In genomic region chr17:55704412-55704811, GRCh38 we compare ENCODE assay signal across 29 cellular contexts. TPM values are rescaled to one million over a fixed set of nuclear protein-coding genes. Genes with fewer than 3 reads are reported as not detected.
DNase-seq lines count a peak whose midpoint lies in the region; TF ChIP-seq lines count a peak whose summit lies in the region.
"Had no signal": no experiment of that assay in that cellular context is flagged by ENCODE, and none has a peak within 500 bp of the region (broad histone marks: within the 10 kb centered on the region; RNA-seq: fewer than 3 reads in every experiment).

No MANE protein-coding gene starts in this region.

- H3K4me3 ChIP-seq in epithelial cell of esophagus (ENCODE audit: low read length) (no peak overlapping the region), stomach smooth muscle (ENCODE audit: low read length in 2 of 2) (no peak overlapping the region), transverse colon (no peak overlapping the region)
- H3K4me3 ChIP-seq: body of pancreas, GM23248, SJSA1, tibial nerve had no signal

- 44 to 75% methylated on average over 1 of the region's 1 CpG for WGBS in transverse colon (ENCODE audit: low coverage in 1 of 2), 2 donors

- intact Hi-C loops in transverse colon (cut with DNase I; ENCODE audit: low total_unique reads), result no loop called here

- H3K36me3 ChIP-seq in stomach smooth muscle (ENCODE audit: control insufficient read depth in 2 of 2, insufficient read depth in 2 of 2, low read length in 2 of 2) (no peaks in the 10 kb centered on the region), transverse colon (no peaks in the 10 kb centered on the region)
- H3K36me3 ChIP-seq: SJSA1, tibial nerve had no signal

- DNase-seq in NCI-H510A treated with DMSO at 0.1 percent for 48 hours (lab: John Stamatoyannopoulos, UW), result peak; percentile 43
- no peak for DNase-seq in NCI-H510A (lab: John Stamatoyannopoulos, UW)
- peak; percentile 46 for DNase-seq in NOMO-1 treated with dmso at 0.1 percent for 144 hours (lab: John Stamatoyannopoulos, UW; ENCODE audit: unreplicated experiment)
- DNase-seq in epithelial cell of esophagus (ENCODE audit: low read depth), result peak; percentile 81
- no peak for DNase-seq in KBM-7
- no peak for DNase-seq in transverse colon
- DNase-seq in cerebellum (ENCODE audit: low spot score), result no peak
- DNase-seq: activated B cell treated with CpG ODN at 0.5 μM for 24 hours; activated CD4-positive, alpha-beta T cell treated with anti-CD3 and anti-CD28 coated beads, Interleukin-2, amount 50 U/mL, for 1 hour; activated naive CD4-positive, alpha-beta T cell treated with Interleukin-2 at 50 U/mL for 16 hours; activated T-cell treated with anti-CD3 and anti-CD28 coated beads, Interleukin-2, amount 50 U/mL, for 48 hours; body of pancreas; cerebellar nuclear complex; DMS79; GM23248; hippocampal formation; left cardiac atrium; NCI-H1930; NCI-H2171 treated with DMSO at 0.1 percent for 48 hours; NCI-H526; nephron progenitor cell; NK-92 treated with Interleukin-12 subunit alpha and Interleukin-12 subunit beta, amount 100 ng/mL, for 24 hours; stimulated activated CD4-positive, alpha-beta T cell treated with anti-CD3 and anti-CD28 coated beads, Interleukin-4, amount 100 ng/mL, for 24 hours had no signal

- H3K9me3 ChIP-seq in stomach smooth muscle (ENCODE audit: control insufficient read depth in 2 of 2, low read length in 2 of 2) (no peaks in the 10 kb centered on the region), transverse colon (no peaks in the 10 kb centered on the region)
- H3K9me3 ChIP-seq: body of pancreas, tibial nerve had no signal

- H3K9ac ChIP-seq in stomach smooth muscle (ENCODE audit: low read length in 2 of 2), result no peak overlapping the region
- H3K9ac ChIP-seq: GM23248 had no signal

- no peak for TF ChIP-seq CTCF in epithelial cell of esophagus (IDR thresholded peaks at IDR 0.05; ENCODE audit: insufficient read depth, low read depth, low read length, missing control alignments)
- TF ChIP-seq CTCF in transverse colon (IDR thresholded peaks at IDR 0.05), result no peak

- no peaks in the 10 kb centered on the region for H3K27me3 ChIP-seq in stomach smooth muscle (ENCODE audit: control insufficient read depth in 1 of 2, insufficient read depth in 2 of 2, low read length in 2 of 2)
- H3K27me3 ChIP-seq in transverse colon, result no peaks in the 10 kb centered on the region
- H3K27me3 ChIP-seq: body of pancreas, SJSA1, tibial nerve had no signal

- in situ Hi-C loops in KBM-7 (cut with MboI; ENCODE audit: low pct_unique_long_range_greater_than_20kb, low sequenced_read_pairs), result no loop called here
- in situ Hi-C loops in transverse colon (cut with MboI; ENCODE audit: low pct_ligation_motif_present in 1 of 4, low pct_unique_long_range_greater_than_20kb in 1 of 4, low sequenced_read_pairs in 3 of 4), result no loop called here

- no peak for TF ChIP-seq POLR2A in transverse colon (IDR thresholded peaks at IDR 0.05)

- H3K27ac ChIP-seq in stomach smooth muscle (ENCODE audit: low read length) (peak overlapping the region; percentile 31), transverse colon (no peak overlapping the region)
- H3K27ac ChIP-seq: 22Rv1, body of pancreas, C4-2B, GM23248, SJSA1, tibial nerve had no signal

- no peak for TF ChIP-seq EP300 in transverse colon (IDR thresholded peaks at IDR 0.05; ENCODE audit: low read depth)

- H3K4me1 ChIP-seq in stomach smooth muscle (ENCODE audit: control insufficient read depth, insufficient read depth, low read length) (peaks cover 24% of the 10 kb centered on the region), transverse colon (no peaks in the 10 kb centered on the region)
- H3K4me1 ChIP-seq: body of pancreas had no signal

RNA-seq across cellular contexts. Expression of gene TMEM100, which starts 18.3 kb away (rescaled TPM):
- total RNA-seq in transverse colon (1 to 10 TPM in 2 of 4 donors, under 1 TPM in 1, not detected in 1; 1.00 to 7.8 (median 4.1) TPM), cerebellum (11.0 TPM)
- total RNA-seq: activated B cell treated with CpG ODN at 0.5 μM for 24 hours; GM23248; T-helper 1 cell treated with Interleukin-12 subunit alpha and Interleukin-12 subunit beta and Interleukin-4 antibody, amounts not matched to agents 30 ng/mL and 1 ng/mL, for 36 hours had no signal

RNA-seq across cellular contexts. Expression of gene PCTP, which starts 46.4 kb away (rescaled TPM):
- total RNA-seq in transverse colon (100 to 1,000 TPM in 1 of 4 donors, 10 to 100 TPM in 2, 1 to 10 TPM in 1; 8.6 to 581 (median 35.0) TPM), cerebellum (9.1 TPM)

Comparison
In these comparisons a context has a peak if more than half of its experiments do, and no peak if none do; other contexts are left out.
1. DNase-seq: peak in NCI-H510A treated with DMSO at 0.1 percent for 48 hours (single experiment), NOMO-1 treated with dmso at 0.1 percent for 144 hours (single experiment) and epithelial cell of esophagus (single experiment); none in NCI-H510A (single experiment), KBM-7 (single experiment), transverse colon (single experiment) and cerebellum (single experiment).